11 cellular contexts compared by ENCODE assay signal in the genomic region with DNA sequence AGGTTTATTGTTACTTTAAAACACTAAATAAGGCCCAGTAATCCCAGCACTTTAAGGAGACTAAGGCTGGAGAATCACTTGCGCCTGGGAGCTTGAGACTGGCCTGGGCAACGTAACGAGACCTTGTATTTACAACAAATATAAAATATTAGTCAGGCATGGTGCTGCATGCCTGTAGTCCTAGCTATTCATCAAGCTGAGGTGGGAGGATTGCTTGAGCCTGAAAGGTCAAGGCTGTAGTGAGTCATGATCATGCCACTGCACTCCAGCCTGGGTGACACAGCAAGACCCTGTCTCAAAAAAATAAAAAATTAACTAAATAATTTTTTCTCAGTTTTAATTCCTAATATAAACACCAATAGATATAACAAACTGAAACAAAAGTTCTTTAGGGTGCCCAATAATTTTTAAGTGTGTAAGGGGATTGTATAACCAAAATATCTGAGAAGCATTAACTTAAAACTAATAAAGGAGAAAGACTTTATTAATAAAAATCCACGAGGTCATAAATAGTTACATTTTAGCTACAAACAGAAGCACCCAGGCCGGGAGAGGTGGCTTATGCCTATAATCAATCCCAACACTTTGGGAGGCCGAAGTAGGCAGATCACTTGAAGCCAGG. TPM values are rescaled to one million over a fixed set of nuclear protein-coding genes. Genes with fewer than 3 reads are reported as not detected.
DNase-seq lines count a peak whose midpoint lies in the region; ATAC-seq and TF ChIP-seq lines count a peak whose summit lies in the region.
"Had no signal": no experiment of that assay in that cellular context is flagged by ENCODE, and none has a peak within 500 bp of the region (broad histone marks: within the 10 kb centered on the region; RNA-seq: fewer than 3 reads in every experiment).

No MANE protein-coding gene starts in this region.

- no peak overlapping the region for H3K4me3 Mint-ChIP-seq in HFFc6
- H3K4me3 Mint-ChIP-seq in activated CD8-positive, alpha-beta memory T cell treated with anti-CD3 and anti-CD28 coated beads, Interleukin-2, amount 10 ng/mL, durations not matched to agents 7 days and 5 days = no peak overlapping the region
- H3K4me3 Mint-ChIP-seq: activated naive CD4-positive, alpha-beta T cell treated with anti-CD3 and anti-CD28 coated beads, Interleukin-2, amount 50 U/mL, for 24 hours had no signal

- peak overlapping the region; percentile 2 for H3K4me2 ChIP-seq in skeletal muscle satellite cell (ENCODE audit: low read length)

- peaks cover 10% of the 10 kb centered on the region; the same call in 1 of the 2 replicates for H3K9me3 Mint-ChIP-seq in HFFc6
- peaks cover 15% of the 10 kb centered on the region for H3K9me3 Mint-ChIP-seq in activated CD8-positive, alpha-beta memory T cell treated with anti-CD3 and anti-CD28 coated beads, Interleukin-2, amount 10 ng/mL, durations not matched to agents 7 days and 5 days (ENCODE audit: low read depth)
- H3K9me3 Mint-ChIP-seq: activated naive CD4-positive, alpha-beta T cell treated with anti-CD3 and anti-CD28 coated beads, Interleukin-2, amount 50 U/mL, for 24 hours had no signal

- TF ChIP-seq CTCF in HFFc6 (IDR thresholded peaks at IDR 0.05) (no peak), foreskin fibroblast (IDR thresholded peaks at IDR 0.05; ENCODE audit: low read depth, low read length) (no peak)

- no peaks in the 10 kb centered on the region for H3K27me3 ChIP-seq in skeletal muscle satellite cell (ENCODE audit: control insufficient read depth, insufficient read depth, low read length)

- peak overlapping the region; percentile 73 for H3K27ac Mint-ChIP-seq in HFFc6
- H3K27ac Mint-ChIP-seq in activated CD8-positive, alpha-beta memory T cell treated with anti-CD3 and anti-CD28 coated beads, Interleukin-2, amount 10 ng/mL, durations not matched to agents 7 days and 5 days = no peak overlapping the region
- H3K27ac Mint-ChIP-seq: activated naive CD4-positive, alpha-beta T cell treated with anti-CD3 and anti-CD28 coated beads, Interleukin-2, amount 50 U/mL, for 24 hours had no signal

- H3K27me3 Mint-ChIP-seq in HFFc6 (ENCODE audit: insufficient read depth) = no peaks in the 10 kb centered on the region
- H3K27me3 Mint-ChIP-seq in activated CD8-positive, alpha-beta memory T cell treated with anti-CD3 and anti-CD28 coated beads, Interleukin-2, amount 10 ng/mL, durations not matched to agents 7 days and 5 days = no peaks in the 10 kb centered on the region
- H3K27me3 Mint-ChIP-seq: activated naive CD4-positive, alpha-beta T cell treated with anti-CD3 and anti-CD28 coated beads, Interleukin-2, amount 50 U/mL, for 24 hours had no signal

- peak; percentile 41 for DNase-seq in HFFc6
- peak; percentile 45 to 67 for DNase-seq in foreskin fibroblast
- no peak for DNase-seq in 8988T
- DNase-seq in DMS153 (lab: John Stamatoyannopoulos, UW) = no peak
- DNase-seq in activated CD8-positive, alpha-beta memory T cell treated with anti-CD3 and anti-CD28 coated beads, Interleukin-2, amount 10 ng/mL, durations not matched to agents 7 days and 5 days = no peak
- DNase-seq: activated CD4-positive, alpha-beta T cell treated with anti-CD3 and anti-CD28 coated beads, Interleukin-2, amount 50 U/mL, for 48 hours; NCI-H1417 treated with DMSO at 0.1 percent for 48 hours; stimulated activated CD4-positive, alpha-beta T cell treated with anti-CD3 and anti-CD28 coated beads, Interleukin-12 subunit alpha, Interleukin-12 subunit beta, amount 100 ng/mL, for 4 hours had no signal

- H3K9me3 ChIP-seq in skeletal muscle satellite cell (replicated peaks; ENCODE audit: low read length) = no peaks in the 10 kb centered on the region

- peaks cover 17% of the 10 kb centered on the region for H3K36me3 ChIP-seq in skeletal muscle satellite cell (ENCODE audit: insufficient read depth, low read length)

- no peak overlapping the region for H3K9ac ChIP-seq in skeletal muscle satellite cell (ENCODE audit: low read depth, low read length)

- no peak overlapping the region for H3K4me3 ChIP-seq in foreskin fibroblast (ENCODE audit: low read depth in 1 of 2, low read length in 2 of 2)
- no peak overlapping the region for H3K4me3 ChIP-seq in skeletal muscle satellite cell (ENCODE audit: low read length)

- H3K4me1 Mint-ChIP-seq in HFFc6 (ENCODE audit: low read depth) = peaks cover 53% of the 10 kb centered on the region
- peaks cover 36% of the 10 kb centered on the region for H3K4me1 Mint-ChIP-seq in activated CD8-positive, alpha-beta memory T cell treated with anti-CD3 and anti-CD28 coated beads, Interleukin-2, amount 10 ng/mL, durations not matched to agents 7 days and 5 days

- ATAC-seq in SK-N-SH treated with all-trans-retinoic acid at 6 μM for 48 hours = peak; percentile 47
- no peak for ATAC-seq in activated CD8-positive, alpha-beta memory T cell treated with anti-CD3 and anti-CD28 coated beads, Interleukin-2, amount 10 ng/mL, durations not matched to agents 7 days and 5 days

- H3K4me1 ChIP-seq in skeletal muscle satellite cell (ENCODE audit: control insufficient read depth, insufficient read depth, low read length) = peaks cover 20% of the 10 kb centered on the region

- peaks cover 28% of the 10 kb centered on the region for H3K36me3 Mint-ChIP-seq in HFFc6 (ENCODE audit: low read depth)
- peaks cover 64% of the 10 kb centered on the region for H3K36me3 Mint-ChIP-seq in activated CD8-positive, alpha-beta memory T cell treated with anti-CD3 and anti-CD28 coated beads, Interleukin-2, amount 10 ng/mL, durations not matched to agents 7 days and 5 days

- CTCF ChIA-PET in activated CD8-positive, alpha-beta memory T cell treated with anti-CD3 and anti-CD28 coated beads, Interleukin-2, amount 10 ng/mL, durations not matched to agents 7 days and 5 days (lab: Charles Lee) = interaction anchor here (1.8 kb wide), 1 partner anchor 9 kb away, joined by 6 read pairs; no protein-coding TSS in a partner anchor

TF ChIP-seq in SK-N-SH treated with all-trans-retinoic acid at 6 μM for 48 hours, 23 proteins besides CTCF, POLR2A, EP300 and RAD21:
- TF ChIP-seq ISL1 (CRISPR knock-in tag; IDR thresholded peaks at IDR 0.05) (0 out of 2 replicates have a peak, but pooled peaks have one; percentile 8), SNAI2 (CRISPR knock-in tag; IDR thresholded peaks at IDR 0.05) (no peak)

RNA-seq across cellular contexts. Expression of gene FAM13B, which starts 32.7 kb away (rescaled TPM):
- total RNA-seq in HFFc6 (2021; fragmentation: NEBNext Ultra II Directional; extraction: Animal tissue kit (Norgen Biotek cat#: 25700)) = 10 to 100 TPM; 27.5 to 38.2 (median 31.8) TPM
- total RNA-seq in skeletal muscle satellite cell (2012; rRNA removed) = 14.2 and 17.9 TPM in 2 replicates
- 10 to 100 TPM; 31.4 to 38.8 TPM for total RNA-seq in activated CD8-positive, alpha-beta memory T cell treated with anti-CD3 and anti-CD28 coated beads, Interleukin-2, amount 10 ng/mL, durations not matched to agents 7 days and 5 days

Comparison
In these comparisons a context has a peak if more than half of its experiments do, and no peak if none do; other contexts are left out.
1. DNase-seq: peak in HFFc6 (single experiment) and foreskin fibroblast (2 of 2); none in 8988T (single experiment), DMS153 (single experiment) and activated CD8-positive, alpha-beta memory T cell treated with anti-CD3 and anti-CD28 coated beads, Interleukin-2, amount 10 ng/mL, durations not matched to agents 7 days and 5 days (single experiment).